ENCODE assay signal across 19 cellular contexts in genomic region chr13:72504026-72504925, GRCh38.
DNase-seq lines count a peak whose midpoint lies in the region; ATAC-seq and TF ChIP-seq lines count a peak whose summit lies in the region.
"Had no signal": no experiment of that assay in that cellular context is flagged by ENCODE, and none has a peak within 500 bp of the region (broad histone marks: within the 10 kb centered on the region; RNA-seq: fewer than 3 reads in every experiment).

No MANE protein-coding gene starts in this region.

- H3K36me3 Mint-ChIP-seq in activated T-helper 2 cell treated with anti-CD3 and anti-CD28 coated beads, Interferon-gamma antibody, Interleukin-2, Interleukin-4, amounts not matched to agents 10 μg/mL and 5 μg/mL and 100 μg/mL, durations not matched to agents 14 hours and 24 hours and 36 hours (ENCODE audit: low read depth): no peaks in the 10 kb centered on the region

- no peaks in the 10 kb centered on the region for H3K27me3 Mint-ChIP-seq in activated T-helper 2 cell treated with anti-CD3 and anti-CD28 coated beads, Interferon-gamma antibody, Interleukin-2, Interleukin-4, amounts not matched to agents 10 μg/mL and 5 μg/mL and 100 μg/mL, durations not matched to agents 14 hours and 24 hours and 36 hours (ENCODE audit: low read depth)
- H3K27me3 Mint-ChIP-seq: B cell had no signal

- no peak overlapping the region for H3K9ac ChIP-seq in smooth muscle cell (ENCODE audit: low read depth)

- DNase-seq in Caki2 (ENCODE audit: low read depth) (peak; percentile 93), NCI-H446 (lab: John Stamatoyannopoulos, UW) (peak; percentile 4 to 36), cerebellar cortex (ENCODE audit: low spot score) (peak; percentile 49), medulla oblongata (ENCODE audit: extremely low spot score) (peak; percentile 53), smooth muscle cell (lab: John Stamatoyannopoulos, UW; ENCODE audit: unreplicated experiment) (no peak)
- no peak for DNase-seq in activated T-helper 2 cell treated with anti-CD3 and anti-CD28 coated beads, Interferon-gamma antibody, Interleukin-2, Interleukin-4, amounts not matched to agents 10 μg/mL and 5 μg/mL and 100 μg/mL, durations not matched to agents 14 hours and 24 hours and 36 hours (ENCODE audit: low spot score)
- DNase-seq: activated naive CD4-positive, alpha-beta T cell; DND-41; effector memory CD4-positive, alpha-beta T cell; midbrain; NCI-H774; RPMI8226; stomach had no signal

- no peaks in the 10 kb centered on the region for H3K79me2 ChIP-seq in smooth muscle cell (ENCODE audit: low read depth)

- no peaks in the 10 kb centered on the region for H3K9me3 Mint-ChIP-seq in activated T-helper 2 cell treated with anti-CD3 and anti-CD28 coated beads, Interferon-gamma antibody, Interleukin-2, Interleukin-4, amounts not matched to agents 10 μg/mL and 5 μg/mL and 100 μg/mL, durations not matched to agents 14 hours and 24 hours and 36 hours

- no peaks in the 10 kb centered on the region for H3K36me3 ChIP-seq in smooth muscle cell (ENCODE audit: low read depth)
- H3K36me3 ChIP-seq: stomach, vagina had no signal

- H2AFZ ChIP-seq in smooth muscle cell (ENCODE audit: low read depth): no peak overlapping the region

- no peaks in the 10 kb centered on the region for H3F3A ChIP-seq in smooth muscle cell (ENCODE audit: low read depth)

- H3K4me3 Mint-ChIP-seq in activated T-helper 2 cell treated with anti-CD3 and anti-CD28 coated beads, Interferon-gamma antibody, Interleukin-2, Interleukin-4, amounts not matched to agents 10 μg/mL and 5 μg/mL and 100 μg/mL, durations not matched to agents 14 hours and 24 hours and 36 hours (ENCODE audit: low read depth): no peak overlapping the region
- H3K4me3 Mint-ChIP-seq: B cell had no signal

- in situ Hi-C loops in Caki2 (cut with HindIII; ENCODE audit: low pct_unique_long_range_greater_than_20kb, low sequenced_read_pairs): no loop called here

- no peaks in the 10 kb centered on the region for H4K20me1 ChIP-seq in smooth muscle cell (ENCODE audit: low read depth)

- H3K27me3 ChIP-seq in smooth muscle cell (ENCODE audit: low read depth): peaks cover 3% of the 10 kb centered on the region
- H3K27me3 ChIP-seq: stomach, vagina had no signal

- ATAC-seq in GM19455 (IDR thresholded peaks at IDR 0.05; ENCODE audit: unreplicated experiment) (no peak), HG02763 (IDR thresholded peaks at IDR 0.05; ENCODE audit: unreplicated experiment) (no peak)
- ATAC-seq: activated CD4-positive, CD25-positive, alpha-beta regulatory T cell treated with anti-CD3 and anti-CD28 coated beads, Interleukin-2, amount 50 U/mL, for 24 hours; HCT116 had no signal

- WGBS in smooth muscle cell (ENCODE audit: low lambda C conversion rate): 69% methylated on average over 5 of the region's 5 CpGs

- H3K4me1 Mint-ChIP-seq in activated T-helper 2 cell treated with anti-CD3 and anti-CD28 coated beads, Interferon-gamma antibody, Interleukin-2, Interleukin-4, amounts not matched to agents 10 μg/mL and 5 μg/mL and 100 μg/mL, durations not matched to agents 14 hours and 24 hours and 36 hours (ENCODE audit: low read depth): no peaks in the 10 kb centered on the region
- H3K4me1 Mint-ChIP-seq: B cell had no signal

- no peak overlapping the region for H3K4me3 ChIP-seq in smooth muscle cell
- H3K4me3 ChIP-seq: stomach, vagina had no signal

- intact Hi-C loops in activated T-helper 2 cell treated with anti-CD3 and anti-CD28 coated beads, Interferon-gamma antibody, Interleukin-2, Interleukin-4, amounts not matched to agents 10 μg/mL and 5 μg/mL and 100 μg/mL, durations not matched to agents 14 hours and 24 hours and 36 hours (cut with micrococcal nuclease): no loop called here

- H3K27ac Mint-ChIP-seq in activated T-helper 2 cell treated with anti-CD3 and anti-CD28 coated beads, Interferon-gamma antibody, Interleukin-2, Interleukin-4, amounts not matched to agents 10 μg/mL and 5 μg/mL and 100 μg/mL, durations not matched to agents 14 hours and 24 hours and 36 hours: no peak overlapping the region
- H3K27ac Mint-ChIP-seq: B cell had no signal

- H3K27ac ChIP-seq in smooth muscle cell (ENCODE audit: low read depth): no peak overlapping the region
- H3K27ac ChIP-seq: stomach, vagina had no signal

- H3K4me2 ChIP-seq in smooth muscle cell: no peak overlapping the region

- peaks cover 8% of the 10 kb centered on the region for H3K4me1 ChIP-seq in smooth muscle cell (ENCODE audit: low read depth)
- H3K4me1 ChIP-seq: stomach, vagina had no signal

- TF ChIP-seq CTCF in smooth muscle cell (IDR thresholded peaks at IDR 0.05; ENCODE audit: borderline replicate concordance, insufficient read depth, poor library complexity, severe bottlenecking): no peak

- no peaks in the 10 kb centered on the region for H3K9me3 ChIP-seq in smooth muscle cell (replicated peaks; ENCODE audit: low read depth)
- H3K9me3 ChIP-seq: stomach, vagina had no signal

Comparison
In these comparisons a context has a peak if more than half of its experiments do, and no peak if none do; other contexts are left out.
1. DNase-seq: peak in Caki2 (single experiment), NCI-H446 (2 of 2), cerebellar cortex (single experiment) and medulla oblongata (single experiment); none in smooth muscle cell (single experiment) and activated T-helper 2 cell treated with anti-CD3 and anti-CD28 coated beads, Interferon-gamma antibody, Interleukin-2, Interleukin-4, amounts not matched to agents 10 μg/mL and 5 μg/mL and 100 μg/mL, durations not matched to agents 14 hours and 24 hours and 36 hours (single experiment).